13 cellular contexts compared by ENCODE assay signal in genomic region chr3:128801779-128802369, GRCh38.
DNase-seq lines count a peak whose midpoint lies in the region; ATAC-seq and TF ChIP-seq lines count a peak whose summit lies in the region.
"Had no signal": no experiment of that assay in that cellular context is flagged by ENCODE, and none has a peak within 500 bp of the region (broad histone marks: within the 10 kb centered on the region; RNA-seq: fewer than 3 reads in every experiment).

No MANE protein-coding gene starts in this region.

- H3K9ac ChIP-seq in colonic mucosa (ENCODE audit: low read depth in 2 of 2, low read length in 2 of 2) = no peak overlapping the region

- H3K27ac ChIP-seq in heart right ventricle = peak overlapping the region in 9 of 10 donors; percentile 71 to 88 (median 85)
- no peak overlapping the region for H3K27ac ChIP-seq in colonic mucosa

- no peaks in the 10 kb centered on the region for H3K27me3 Mint-ChIP-seq in activated T-helper 1 cell treated with anti-CD3 and anti-CD28 coated beads, Interleukin-12 subunit alpha, Interleukin-12 subunit beta, Interleukin-2, Interleukin-4 antibody, amounts not matched to agents 30 ng/mL and 10 ng/mL and 1 ng/mL, durations not matched to agents 14 hours and 24 hours and 36 hours (ENCODE audit: insufficient read depth)
- no peaks in the 10 kb centered on the region for H3K27me3 Mint-ChIP-seq in stimulated activated naive B cell treated with anti-CD40 and anti-IgM and Interleukin-4, amounts not matched to agents 10 μg/mL and 1 μg/mL and 100 μg/mL, for 72 hours

- H3K9me3 Mint-ChIP-seq in activated T-helper 1 cell treated with anti-CD3 and anti-CD28 coated beads, Interleukin-12 subunit alpha, Interleukin-12 subunit beta, Interleukin-2, Interleukin-4 antibody, amounts not matched to agents 30 ng/mL and 10 ng/mL and 1 ng/mL, durations not matched to agents 14 hours and 24 hours and 36 hours = no peaks in the 10 kb centered on the region
- H3K9me3 Mint-ChIP-seq in stimulated activated naive B cell treated with anti-CD40 and anti-IgM and Interleukin-4, amounts not matched to agents 10 μg/mL and 1 μg/mL and 100 μg/mL, for 72 hours = peaks cover 0 to 3% of the 10 kb centered on the region in 2 donors

- H3K4me3 ChIP-seq in heart right ventricle (peak overlapping the region in 4 of 10 donors; percentile 5 to 44 (median 22)), colonic mucosa (no peak overlapping the region)

- H3K27me3 ChIP-seq in heart right ventricle (no peaks in the 10 kb centered on the region), colonic mucosa (no peaks in the 10 kb centered on the region)

- no peak for TF ChIP-seq CTCF in heart right ventricle (IDR thresholded peaks at IDR 0.05)
- no peak for TF ChIP-seq CTCF in colonic mucosa (IDR thresholded peaks at IDR 0.05)

- H3K27ac Mint-ChIP-seq in activated T-helper 1 cell treated with anti-CD3 and anti-CD28 coated beads, Interleukin-12 subunit alpha, Interleukin-12 subunit beta, Interleukin-2, Interleukin-4 antibody, amounts not matched to agents 30 ng/mL and 10 ng/mL and 1 ng/mL, durations not matched to agents 14 hours and 24 hours and 36 hours = peak overlapping the region; percentile 94
- peak overlapping the region; percentile 98 for H3K27ac Mint-ChIP-seq in stimulated activated naive B cell treated with anti-CD40 and anti-IgM and Interleukin-4, amounts not matched to agents 10 μg/mL and 1 μg/mL and 100 μg/mL, for 72 hours

- peak overlapping the region; percentile 56 for H3K4me3 Mint-ChIP-seq in activated T-helper 1 cell treated with anti-CD3 and anti-CD28 coated beads, Interleukin-12 subunit alpha, Interleukin-12 subunit beta, Interleukin-2, Interleukin-4 antibody, amounts not matched to agents 30 ng/mL and 10 ng/mL and 1 ng/mL, durations not matched to agents 14 hours and 24 hours and 36 hours
- H3K4me3 Mint-ChIP-seq in stimulated activated naive B cell treated with anti-CD40 and anti-IgM and Interleukin-4, amounts not matched to agents 10 μg/mL and 1 μg/mL and 100 μg/mL, for 72 hours = peak overlapping the region; percentile 57 to 73

- H3K4me1 Mint-ChIP-seq in activated T-helper 1 cell treated with anti-CD3 and anti-CD28 coated beads, Interleukin-12 subunit alpha, Interleukin-12 subunit beta, Interleukin-2, Interleukin-4 antibody, amounts not matched to agents 30 ng/mL and 10 ng/mL and 1 ng/mL, durations not matched to agents 14 hours and 24 hours and 36 hours (ENCODE audit: low read depth) = peaks cover 95% of the 10 kb centered on the region
- peaks cover 63 to 95% of the 10 kb centered on the region in 2 donors for H3K4me1 Mint-ChIP-seq in stimulated activated naive B cell treated with anti-CD40 and anti-IgM and Interleukin-4, amounts not matched to agents 10 μg/mL and 1 μg/mL and 100 μg/mL, for 72 hours

- H3K9me3 ChIP-seq in heart right ventricle (no peaks in the 10 kb centered on the region), colonic mucosa (no peaks in the 10 kb centered on the region)

- peaks cover 0 to 84% (median 64%) of the 10 kb centered on the region in 9 donors for H3K4me1 ChIP-seq in heart right ventricle
- peaks cover 11% of the 10 kb centered on the region for H3K4me1 ChIP-seq in colonic mucosa

- peak; percentile 61 to 88 (median 77) for ATAC-seq in heart right ventricle
- no peak for ATAC-seq in stimulated activated naive B cell treated with anti-CD40 and anti-IgM and Interleukin-4, amounts not matched to agents 10 μg/mL and 1 μg/mL and 100 μg/mL, for 72 hours (replicated peaks)

- WGBS in heart right ventricle, 2 donors = 37 to 44% methylated on average over 2 of the region's 2 CpGs

- peaks cover 56% of the 10 kb centered on the region for H3K36me3 Mint-ChIP-seq in activated T-helper 1 cell treated with anti-CD3 and anti-CD28 coated beads, Interleukin-12 subunit alpha, Interleukin-12 subunit beta, Interleukin-2, Interleukin-4 antibody, amounts not matched to agents 30 ng/mL and 10 ng/mL and 1 ng/mL, durations not matched to agents 14 hours and 24 hours and 36 hours (ENCODE audit: low read depth)
- peaks cover 58 to 75% of the 10 kb centered on the region in 2 donors for H3K36me3 Mint-ChIP-seq in stimulated activated naive B cell treated with anti-CD40 and anti-IgM and Interleukin-4, amounts not matched to agents 10 μg/mL and 1 μg/mL and 100 μg/mL, for 72 hours

- intact Hi-C loops in activated T-helper 1 cell treated with anti-CD3 and anti-CD28 coated beads, Interleukin-12 subunit alpha, Interleukin-12 subunit beta, Interleukin-2, Interleukin-4 antibody, amounts not matched to agents 30 ng/mL and 10 ng/mL and 1 ng/mL, durations not matched to agents 14 hours and 24 hours and 36 hours (cut with micrococcal nuclease) = loop anchor here (5.0 to 10.0 kb wide), 7 partner anchors 120 to 650 kb away; partner anchors contain the start of genes COPG1, EEFSEC, IFT122 and RAB43
- intact Hi-C loops in heart right ventricle (cut with DNase I) (loop anchor here in 3 of 10 donors (1.0 to 5.0 kb wide), 4 partner anchors 40 to 185 kb away; partner anchors contain the start of gene RAB7A (in 1 of the 3)), colonic mucosa (cut with DNase I) (no loop called here)

- H3K36me3 ChIP-seq in heart right ventricle (peaks cover 0 to 65% (median 14%) of the 10 kb centered on the region in 9 donors), colonic mucosa (peaks cover 4% of the 10 kb centered on the region)

- DNase-seq in activated naive CD4-positive, alpha-beta T cell treated with Interleukin-2 at 50 U/mL for 16 hours = peak; percentile 18
- DNase-seq in activated naive CD4-positive, alpha-beta T cell treated with anti-CD3 and anti-CD28 coated beads, Interleukin-2, amount 50 U/mL, for 16 hours = no peak
- no peak for DNase-seq in activated T-helper 1 cell treated with anti-CD3 and anti-CD28 coated beads, Interleukin-12 subunit alpha, Interleukin-12 subunit beta, Interleukin-2, Interleukin-4 antibody, amounts not matched to agents 30 ng/mL and 10 ng/mL and 1 ng/mL, durations not matched to agents 14 hours and 24 hours and 36 hours (ENCODE audit: low spot score)
- DNase-seq in heart right ventricle = peak; percentile 35 to 45
- DNase-seq in stimulated activated naive B cell treated with anti-CD40 and anti-IgM and Interleukin-4, amounts not matched to agents 10 μg/mL and 1 μg/mL and 100 μg/mL, for 72 hours = no peak
- DNase-seq in colonic mucosa = no peak
- DNase-seq in SKM-1 (lab: John Stamatoyannopoulos, UW; ENCODE audit: unreplicated experiment) = no peak
- no peak for DNase-seq in DMS 273 treated with DMSO at 0.1 percent for 48 hours (lab: John Stamatoyannopoulos, UW)
- DNase-seq: activated effector memory CD4-positive, alpha-beta T cell treated with Interleukin-2 at 50 U/mL for 16 hours; NCI-H1436 treated with DMSO at 0.1 percent for 48 hours; NK-92 treated with Interleukin-12 subunit alpha and Interleukin-12 subunit beta, amount 100 ng/mL, for 24 hours; stimulated activated naive CD4-positive, alpha-beta T cell; T1000 had no signal

Comparison
In these comparisons a context has a peak if more than half of its experiments do, and no peak if none do; other contexts are left out.
1. DNase-seq: peak in activated naive CD4-positive, alpha-beta T cell treated with Interleukin-2 at 50 U/mL for 16 hours (single experiment) and heart right ventricle (2 of 2); none in activated naive CD4-positive, alpha-beta T cell treated with anti-CD3 and anti-CD28 coated beads, Interleukin-2, amount 50 U/mL, for 16 hours (single experiment), activated T-helper 1 cell treated with anti-CD3 and anti-CD28 coated beads, Interleukin-12 subunit alpha, Interleukin-12 subunit beta, Interleukin-2, Interleukin-4 antibody, amounts not matched to agents 30 ng/mL and 10 ng/mL and 1 ng/mL, durations not matched to agents 14 hours and 24 hours and 36 hours (single experiment), stimulated activated naive B cell treated with anti-CD40 and anti-IgM and Interleukin-4, amounts not matched to agents 10 μg/mL and 1 μg/mL and 100 μg/mL, for 72 hours (single experiment), colonic mucosa (single experiment), SKM-1 (single experiment) and DMS 273 treated with DMSO at 0.1 percent for 48 hours (single experiment).
2. ATAC-seq: peak in heart right ventricle (8 of 8); none in stimulated activated naive B cell treated with anti-CD40 and anti-IgM and Interleukin-4, amounts not matched to agents 10 μg/mL and 1 μg/mL and 100 μg/mL, for 72 hours (0 of 2).